ENCODE assay signal across 20 cellular contexts in genomic region chr9:974993-975739, GRCh38. TPM values are rescaled to one million over a fixed set of nuclear protein-coding genes. Genes with fewer than 3 reads are reported as not detected.
DNase-seq lines count a peak whose midpoint lies in the region; ATAC-seq and TF ChIP-seq lines count a peak whose summit lies in the region.
"Had no signal": no experiment of that assay in that cellular context is flagged by ENCODE, and none has a peak within 500 bp of the region (broad histone marks: within the 10 kb centered on the region; RNA-seq: fewer than 3 reads in every experiment).

No MANE protein-coding gene starts in this region.

- H3K9me3 ChIP-seq in endodermal cell (ENCODE audit: control insufficient read depth, low read length): no peaks in the 10 kb centered on the region
- H3K9me3 ChIP-seq: lower lobe of right lung, pancreas, thoracic aorta had no signal

- no peak overlapping the region for H3K9ac ChIP-seq in endodermal cell (ENCODE audit: extremely low read depth, low read length, poor library complexity, severe bottlenecking)

- H3K4me3 Mint-ChIP-seq in activated naive CD8-positive, alpha-beta T cell treated with anti-CD3 and anti-CD28 coated beads, Interleukin-2, amount 10 ng/mL, durations not matched to agents 7 days and 5 days: peak overlapping the region; percentile 40
- no peak overlapping the region for H3K4me3 Mint-ChIP-seq in activated naive CD8-positive, alpha-beta T cell treated with anti-CD3 and anti-CD28 coated beads, Interleukin-2, amount 50 U/mL, for 24 hours
- peak overlapping the region; percentile 44 for H3K4me3 Mint-ChIP-seq in endodermal cell
- H3K4me3 Mint-ChIP-seq in nephron progenitor cell: peak overlapping the region; percentile 80
- H3K4me3 Mint-ChIP-seq: stimulated activated memory B cell treated with anti-CD40 and anti-IgM and Interleukin-4, amounts not matched to agents 10 μg/mL and 1 μg/mL and 100 μg/mL, for 72 hours had no signal

- TF ChIP-seq CTCF in endodermal cell (conservative IDR thresholded peaks at IDR 0.05): no peak
- TF ChIP-seq CTCF in nephron progenitor cell (IDR thresholded peaks at IDR 0.05): no peak

- no peak for ATAC-seq in activated naive CD8-positive, alpha-beta T cell treated with anti-CD3 and anti-CD28 coated beads, Interleukin-2, amount 10 ng/mL, durations not matched to agents 7 days and 5 days (ENCODE audit: low read depth)
- ATAC-seq in activated naive CD8-positive, alpha-beta T cell treated with anti-CD3 and anti-CD28 coated beads, Interleukin-2, amount 50 U/mL, for 24 hours: no peak
- ATAC-seq: lower lobe of right lung; pancreas; stimulated activated memory B cell treated with anti-CD40 and anti-IgM and Interleukin-4, amounts not matched to agents 10 μg/mL and 1 μg/mL and 100 μg/mL, for 72 hours had no signal

- H3K27me3 ChIP-seq in endodermal cell (ENCODE audit: control insufficient read depth, insufficient read depth, low read length, poor library complexity, severe bottlenecking): peaks cover 99% of the 10 kb centered on the region

- H3K9me3 Mint-ChIP-seq in activated naive CD8-positive, alpha-beta T cell treated with anti-CD3 and anti-CD28 coated beads, Interleukin-2, amount 10 ng/mL, durations not matched to agents 7 days and 5 days: no peaks in the 10 kb centered on the region
- H3K9me3 Mint-ChIP-seq in activated naive CD8-positive, alpha-beta T cell treated with anti-CD3 and anti-CD28 coated beads, Interleukin-2, amount 50 U/mL, for 24 hours: no peaks in the 10 kb centered on the region
- no peaks in the 10 kb centered on the region for H3K9me3 Mint-ChIP-seq in endodermal cell
- H3K9me3 Mint-ChIP-seq in nephron progenitor cell: no peaks in the 10 kb centered on the region
- H3K9me3 Mint-ChIP-seq: stimulated activated memory B cell treated with anti-CD40 and anti-IgM and Interleukin-4, amounts not matched to agents 10 μg/mL and 1 μg/mL and 100 μg/mL, for 72 hours had no signal

- no peak overlapping the region for H3K4me3 ChIP-seq in endodermal cell (ENCODE audit: low read length)
- H3K4me3 ChIP-seq: lower lobe of right lung, pancreas had no signal

- no peaks in the 10 kb centered on the region for H3K36me3 Mint-ChIP-seq in activated naive CD8-positive, alpha-beta T cell treated with anti-CD3 and anti-CD28 coated beads, Interleukin-2, amount 10 ng/mL, durations not matched to agents 7 days and 5 days
- no peaks in the 10 kb centered on the region for H3K36me3 Mint-ChIP-seq in activated naive CD8-positive, alpha-beta T cell treated with anti-CD3 and anti-CD28 coated beads, Interleukin-2, amount 50 U/mL, for 24 hours (ENCODE audit: low read depth)
- H3K36me3 Mint-ChIP-seq in endodermal cell (ENCODE audit: low read depth) (no peaks in the 10 kb centered on the region), nephron progenitor cell (ENCODE audit: low read depth) (no peaks in the 10 kb centered on the region)
- H3K36me3 Mint-ChIP-seq: stimulated activated memory B cell treated with anti-CD40 and anti-IgM and Interleukin-4, amounts not matched to agents 10 μg/mL and 1 μg/mL and 100 μg/mL, for 72 hours had no signal

- peaks cover 7% of the 10 kb centered on the region for H3K4me1 Mint-ChIP-seq in activated naive CD8-positive, alpha-beta T cell treated with anti-CD3 and anti-CD28 coated beads, Interleukin-2, amount 10 ng/mL, durations not matched to agents 7 days and 5 days
- H3K4me1 Mint-ChIP-seq in activated naive CD8-positive, alpha-beta T cell treated with anti-CD3 and anti-CD28 coated beads, Interleukin-2, amount 50 U/mL, for 24 hours: peaks cover 14% of the 10 kb centered on the region
- H3K4me1 Mint-ChIP-seq in endodermal cell (peaks cover 33% of the 10 kb centered on the region), nephron progenitor cell (peaks cover 52% of the 10 kb centered on the region)

- H3K27ac ChIP-seq in endodermal cell (ENCODE audit: low read depth, low read length): no peak overlapping the region
- H3K27ac ChIP-seq: lower lobe of right lung, pancreas, thoracic aorta had no signal

- POLR2A ChIA-PET in activated naive CD8-positive, alpha-beta T cell treated with anti-CD3 and anti-CD28 coated beads, Interleukin-2, amount 10 ng/mL, durations not matched to agents 7 days and 5 days (lab: Charles Lee): no interaction called here

- DNase-seq in activated naive CD8-positive, alpha-beta T cell treated with anti-CD3 and anti-CD28 coated beads, Interleukin-2, amount 10 ng/mL, durations not matched to agents 7 days and 5 days: no peak
- DNase-seq in activated naive CD8-positive, alpha-beta T cell treated with anti-CD3 and anti-CD28 coated beads, Interleukin-2, amount 50 U/mL, for 24 hours: no peak
- DNase-seq in endodermal cell (peak; percentile 71), nephron progenitor cell (peak; percentile 42), glomerular visceral epithelial cell (ENCODE audit: extremely low spot score) (no peak), superior temporal gyrus (ENCODE audit: extremely low spot score) (no peak), RPMI8226 (no peak), NCI-H2196 treated with DMSO at 0.1 percent for 48 hours (lab: John Stamatoyannopoulos, UW; ENCODE audit: unreplicated experiment) (no peak)
- DNase-seq: activated CD4-positive, alpha-beta T cell treated with anti-CD3 and anti-CD28 coated beads, Interleukin-2, amount 50 U/mL, for 4 hours; activated naive CD4-positive, alpha-beta T cell treated with anti-CD3 and anti-CD28 coated beads, Interleukin-2, amount 50 U/mL, for 16 hours; lower lobe of right lung; NCI-H1417; NCI-H2107; NCI-H524 treated with DMSO at 0.1 percent for 48 hours; pancreas had no signal

- peaks cover 87% of the 10 kb centered on the region for H3K27me3 Mint-ChIP-seq in activated naive CD8-positive, alpha-beta T cell treated with anti-CD3 and anti-CD28 coated beads, Interleukin-2, amount 10 ng/mL, durations not matched to agents 7 days and 5 days
- H3K27me3 Mint-ChIP-seq in activated naive CD8-positive, alpha-beta T cell treated with anti-CD3 and anti-CD28 coated beads, Interleukin-2, amount 50 U/mL, for 24 hours: peaks cover 76% of the 10 kb centered on the region
- H3K27me3 Mint-ChIP-seq in endodermal cell (ENCODE audit: insufficient read depth): peaks cover 96% of the 10 kb centered on the region
- peaks cover 98% of the 10 kb centered on the region for H3K27me3 Mint-ChIP-seq in nephron progenitor cell (ENCODE audit: low read depth, poor library complexity)

- no peaks in the 10 kb centered on the region for H3K36me3 ChIP-seq in endodermal cell (ENCODE audit: control insufficient read depth, insufficient read depth, low read length)
- H3K36me3 ChIP-seq: lower lobe of right lung, pancreas, thoracic aorta had no signal

- H3K4me1 ChIP-seq in endodermal cell (ENCODE audit: control insufficient read depth, insufficient read depth, low read length): peaks cover 11% of the 10 kb centered on the region

- 2 to 3% methylated on average over 16 to 24 of the region's 24 CpGs for WGBS in endodermal cell (ENCODE audit: insufficient coverage in 1 of 2, insufficient read length in 1 of 2), 2 experiments

- H3K27ac Mint-ChIP-seq in activated naive CD8-positive, alpha-beta T cell treated with anti-CD3 and anti-CD28 coated beads, Interleukin-2, amount 10 ng/mL, durations not matched to agents 7 days and 5 days: no peak overlapping the region
- no peak overlapping the region for H3K27ac Mint-ChIP-seq in activated naive CD8-positive, alpha-beta T cell treated with anti-CD3 and anti-CD28 coated beads, Interleukin-2, amount 50 U/mL, for 24 hours
- H3K27ac Mint-ChIP-seq in endodermal cell (no peak overlapping the region), nephron progenitor cell (no peak overlapping the region)
- H3K27ac Mint-ChIP-seq: stimulated activated memory B cell treated with anti-CD40 and anti-IgM and Interleukin-4, amounts not matched to agents 10 μg/mL and 1 μg/mL and 100 μg/mL, for 72 hours had no signal

RNA-seq across cellular contexts. Expression of gene DMRT3, which starts 1.3 kb away (rescaled TPM):
- not detected for total RNA-seq in activated naive CD8-positive, alpha-beta T cell treated with anti-CD3 and anti-CD28 coated beads, Interleukin-2, amount 10 ng/mL, durations not matched to agents 7 days and 5 days
- not detected for total RNA-seq in endodermal cell
- polyA plus RNA-seq in endodermal cell (2013, experiment 1 of 2): 0.28 TPM
- polyA plus RNA-seq in endodermal cell (2013, experiment 2 of 2): 0.25 TPM
- total RNA-seq: G401, HepG2, pancreas had no signal
- polyA plus RNA-seq: CD14-positive monocyte, HepG2, pancreas had no signal

Comparison
In these comparisons a context has a peak if more than half of its experiments do, and no peak if none do; other contexts are left out.
1. DNase-seq: peak in endodermal cell (single experiment) and nephron progenitor cell (single experiment); none in activated naive CD8-positive, alpha-beta T cell treated with anti-CD3 and anti-CD28 coated beads, Interleukin-2, amount 10 ng/mL, durations not matched to agents 7 days and 5 days (single experiment), activated naive CD8-positive, alpha-beta T cell treated with anti-CD3 and anti-CD28 coated beads, Interleukin-2, amount 50 U/mL, for 24 hours (single experiment), glomerular visceral epithelial cell (single experiment), superior temporal gyrus (single experiment), RPMI8226 (single experiment) and NCI-H2196 treated with DMSO at 0.1 percent for 48 hours (single experiment).